Comparison of ENCODE assay signal across 20 cellular contexts in the genomic region with DNA sequence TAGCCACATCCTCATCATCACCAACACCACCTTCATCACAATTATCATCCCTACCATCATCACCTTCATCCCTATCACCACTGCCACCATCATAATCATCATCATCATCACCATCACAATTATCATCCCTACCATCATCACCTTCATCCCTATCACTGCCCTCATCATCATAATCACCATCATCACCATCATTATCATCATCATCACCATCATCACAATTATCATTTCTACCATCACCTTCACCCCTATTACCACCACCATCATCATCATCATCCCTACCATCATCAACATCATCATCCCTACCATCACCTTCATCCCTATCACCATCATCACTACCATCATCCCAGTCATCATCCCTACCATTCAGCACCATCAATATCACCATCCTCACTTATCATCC.
DNase-seq lines count a peak whose midpoint lies in the region; ATAC-seq, FAIRE-seq and TF ChIP-seq lines count a peak whose summit lies in the region.
"Had no signal": no experiment of that assay in that cellular context is flagged by ENCODE, and none has a peak within 500 bp of the region (broad histone marks: within the 10 kb centered on the region; RNA-seq: fewer than 3 reads in every experiment).

No MANE protein-coding gene starts in this region.

- DNase-seq in HepG2 (ENCODE audit: low spot score) = no peak
- no peak for DNase-seq in right lobe of liver
- no peak for DNase-seq in K562 (ENCODE audit: extremely low read depth in 1 of 4, low spot score in 3 of 4)
- DNase-seq in H1 (ENCODE audit: low read depth in 1 of 2, low spot score in 2 of 2) = no peak
- DNase-seq in globus pallidus (ENCODE audit: low spot score) = no peak
- DNase-seq: BE2C; C1 segment of cervical spinal cord; CD4-positive, alpha-beta memory T cell; CD4-positive, CD25-positive, alpha-beta regulatory T cell; CD8-positive, alpha-beta memory T cell; COR-L47; DMS79 treated with DMSO at 0.1 percent for 48 hours; GF-D8 had no signal

- no peak overlapping the region for H4K5ac ChIP-seq in H1 (ENCODE audit: insufficient read length, low read depth, low read length)

- no peak overlapping the region for H2BK120ac ChIP-seq in H1 (replicated peaks; ENCODE audit: low read depth, low read length)

- H3K4me2 ChIP-seq in HepG2 (ENCODE audit: low read depth, low read length) (no peak overlapping the region), K562 (ENCODE audit: insufficient read depth, low read length) (no peak overlapping the region), H1 (ENCODE audit: insufficient read depth in 1 of 2, low read depth in 2 of 2, low read length in 2 of 2) (no peak overlapping the region)
- H3K4me2 ChIP-seq: A549, BLaER1 had no signal

- H4K20me1 ChIP-seq in HepG2 (ENCODE audit: insufficient read depth, low read length) (no peaks in the 10 kb centered on the region), K562 (replicated peaks; ENCODE audit: control insufficient read depth, insufficient read depth, low read length) (no peaks in the 10 kb centered on the region), H1 (replicated peaks in 1 of 2; ENCODE audit: control insufficient read depth in 1 of 2, insufficient read depth in 2 of 2, low read length in 2 of 2) (peaks cover 0 to 2% of the 10 kb centered on the region in 2 experiments)
- H4K20me1 ChIP-seq: BLaER1 had no signal

- H3K27me3 ChIP-seq in HepG2 (ENCODE audit: control insufficient read depth in 1 of 2, insufficient read depth in 2 of 2, low read length in 2 of 2) (no peaks in the 10 kb centered on the region; a peak in 2 of 5 replicates), right lobe of liver (no peaks in the 10 kb centered on the region), K562 (ENCODE audit: control insufficient read depth in 2 of 2, insufficient read depth in 2 of 2, low read length in 2 of 2) (no peaks in the 10 kb centered on the region; a peak in 1 of 5 replicates), H1 (replicated peaks in 1 of 4; ENCODE audit: control insufficient read depth in 3 of 4, extremely low read depth in 1 of 4, insufficient read depth in 3 of 4, low read length in 3 of 4) (no peaks in the 10 kb centered on the region; a peak in 2 of 7 replicates)
- H3K27me3 ChIP-seq: BE2C, BLaER1 had no signal

- H3K79me2 ChIP-seq in HepG2 (ENCODE audit: insufficient read depth, low read length) (no peaks in the 10 kb centered on the region), K562 (ENCODE audit: control insufficient read depth, insufficient read depth, low read length) (no peaks in the 10 kb centered on the region), H1 (ENCODE audit: control insufficient read depth in 1 of 2, insufficient read depth in 2 of 2, low read length in 2 of 2) (no peaks in the 10 kb centered on the region)

- no peak overlapping the region for H3K4ac ChIP-seq in H1 (replicated peaks; ENCODE audit: insufficient read length, low read depth, low read length)

- TF ChIP-seq POLR2A in HepG2 (IDR thresholded peaks at IDR 0.05; ENCODE audit: insufficient read depth in 1 of 2, low read depth in 2 of 2, low read length in 2 of 2) (no peak), right lobe of liver (IDR thresholded peaks at IDR 0.05) (no peak), K562 (conservative IDR thresholded peaks at IDR 0.05) (no peak), H1 (IDR thresholded peaks at IDR 0.05; ENCODE audit: control extremely low read depth in 1 of 2, low read depth in 2 of 2, low read length in 2 of 2) (no peak)

- no peak overlapping the region for H3K27ac ChIP-seq in HepG2 (ENCODE audit: extremely low read length, insufficient read depth, low read length)
- H3K27ac ChIP-seq in right lobe of liver = no peak overlapping the region
- H3K27ac ChIP-seq in K562 (ENCODE audit: extremely low read depth, low read depth, low read length) = no peak overlapping the region
- no peak overlapping the region for H3K27ac ChIP-seq in H1 (ENCODE audit: low read depth, low read length)
- H3K27ac ChIP-seq: 22Rv1, A549, BLaER1 had no signal

- intact Hi-C loops in HepG2 (cut with micrococcal nuclease; ENCODE audit: unreplicated experiment) (no loop called here), right lobe of liver (cut with DNase I) (no loop called here), K562 (cut with micrococcal nuclease) (no loop called here)

- no peaks in the 10 kb centered on the region for H3K9me3 ChIP-seq in HepG2 (ENCODE audit: low read length)
- no peaks in the 10 kb centered on the region for H3K9me3 ChIP-seq in right lobe of liver
- H3K9me3 ChIP-seq in K562 (replicated peaks; ENCODE audit: control insufficient read depth, insufficient read depth, low read depth, low read length) = no peaks in the 10 kb centered on the region
- H3K9me3 ChIP-seq in H1 (ENCODE audit: insufficient read depth in 2 of 2, low read depth in 1 of 2, low read length in 1 of 2) = no peaks in the 10 kb centered on the region
- H3K9me3 ChIP-seq: A549, BE2C, BLaER1 had no signal

- no peak overlapping the region for H3K23ac ChIP-seq in H1 (ENCODE audit: insufficient read length)

- H2BK12ac ChIP-seq in H1 (ENCODE audit: low read depth, low read length) = no peak overlapping the region

- H4K91ac ChIP-seq in H1 (replicated peaks; ENCODE audit: insufficient read length, low read length) = no peak overlapping the region

- FAIRE-seq in HepG2 (lab: Jason Lieb, UNC) (no peak), K562 (lab: Jason Lieb, UNC) (no peak), H1 (lab: Jason Lieb, UNC) (no peak)
- FAIRE-seq: A549, G401.6, GM12891 had no signal

- H3K4me1 ChIP-seq in HepG2 (ENCODE audit: insufficient read depth, low read length) = no peaks in the 10 kb centered on the region
- no peaks in the 10 kb centered on the region for H3K4me1 ChIP-seq in right lobe of liver
- H3K4me1 ChIP-seq in K562 (replicated peaks in 1 of 2; ENCODE audit: control insufficient read depth in 2 of 2, insufficient read depth in 2 of 2, low read length in 2 of 2) = no peaks in the 10 kb centered on the region
- H3K4me1 ChIP-seq in H1 (replicated peaks in 1 of 4; ENCODE audit: control insufficient read depth in 3 of 4, insufficient read depth in 4 of 4, low read length in 3 of 4) = no peaks in the 10 kb centered on the region
- H3K4me1 ChIP-seq: A549, BE2C had no signal

- TF ChIP-seq EP300 in HepG2 (IDR thresholded peaks at IDR 0.05; ENCODE audit: low read depth in 2 of 2, low read length in 2 of 2) = no peak
- no peak for TF ChIP-seq EP300 in HepG2 (CRISPR knock-in tag; IDR thresholded peaks at IDR 0.05; ENCODE audit: borderline replicate concordance)
- no peak for TF ChIP-seq EP300 in K562 (IDR thresholded peaks at IDR 0.05; ENCODE audit: low read length)
- TF ChIP-seq EP300 in H1 (IDR thresholded peaks at IDR 0.05; ENCODE audit: borderline replicate concordance in 1 of 2, low read depth in 2 of 2, low read length in 2 of 2) = no peak

- H2BK5ac ChIP-seq in H1 (ENCODE audit: low read depth, low read length) = no peak overlapping the region

- peak overlapping the region; percentile 34 for H3K56ac ChIP-seq in H1 (replicated peaks; ENCODE audit: insufficient read length, low read depth, low read length)

- H2AFZ ChIP-seq in HepG2 (ENCODE audit: low read length) = no peak overlapping the region
- H2AFZ ChIP-seq in K562 (ENCODE audit: low read depth, low read length) = no peak overlapping the region
- H2AFZ ChIP-seq in H1 (ENCODE audit: low read length) = no peak overlapping the region

- no peak overlapping the region for H2AK5ac ChIP-seq in H1 (ENCODE audit: low read depth, low read length)

- no peaks in the 10 kb centered on the region for H3K9me1 ChIP-seq in K562 (ENCODE audit: control insufficient read depth, insufficient read depth, low read length)

- POLR2A ChIA-PET in HepG2 (lab: Yijun Ruan, JAX) = no interaction called here
- POLR2A ChIA-PET in K562 (lab: Yijun Ruan, JAX) = no interaction called here
- POLR2A ChIA-PET in H1 (lab: Charles Lee; ENCODE audit: partially characterized antibody) = no interaction called here

- CTCF ChIA-PET in HepG2 (lab: Yijun Ruan, JAX; ENCODE audit: low intra/inter-chr PET ratio, low total read pairs) (no interaction called here), K562 (lab: Yijun Ruan, JAX; ENCODE audit: low intra/inter-chr PET ratio) (no interaction called here), H1 (lab: Charles Lee; ENCODE audit: partially characterized antibody) (interaction anchor here (1.1 to 6.3 kb wide), 20 partner anchors 10 to 235 kb away, joined by 3 to 41 read pairs (median 6); a partner anchor contains a TSS)

- in situ Hi-C loops in HepG2 (cut with HindIII; ENCODE audit: extremely low pct_ligation_motif_present, low pct_unique_long_range_greater_than_20kb) = no loop called here
- in situ Hi-C loops in K562 (cut with MboI) = no loop called here

- no TSS peak for BruUV-seq in HepG2 (replicated peaks; lab: Mats Ljungman, UMichigan)
- BruUV-seq in K562 (replicated peaks; lab: Mats Ljungman, UMichigan) = no TSS peak

- H3K23me2 ChIP-seq in H1 (ENCODE audit: low read depth, low read length) = peaks cover 6% of the 10 kb centered on the region; the same call in 1 of the 2 replicates

- H3K36me3 ChIP-seq in HepG2 (replicated peaks in 1 of 2; ENCODE audit: control insufficient read depth in 1 of 2, insufficient read depth in 2 of 2, low read length in 2 of 2) (no peaks in the 10 kb centered on the region), right lobe of liver (no peaks in the 10 kb centered on the region), K562 (ENCODE audit: control insufficient read depth, insufficient read depth, low read length) (no peaks in the 10 kb centered on the region), H1 (ENCODE audit: control insufficient read depth in 2 of 4, insufficient read depth in 4 of 4, low read length in 3 of 4) (no peaks in the 10 kb centered on the region)
- H3K36me3 ChIP-seq: BE2C, BLaER1 had no signal

- no peak for TF ChIP-seq RAD21 in HepG2 (CRISPR knock-in tag; IDR thresholded peaks at IDR 0.05)
- TF ChIP-seq RAD21 in K562 (CRISPR knock-in tag; conservative IDR thresholded peaks at IDR 0.05 in 1 of 2, IDR thresholded peaks at IDR 0.05 in 1 of 2) = no peak
- no peak for TF ChIP-seq RAD21 in H1 (IDR thresholded peaks at IDR 0.05 in 1 of 2, conservative IDR thresholded peaks at IDR 0.05 in 1 of 2; ENCODE audit: low read depth in 2 of 2, low read length in 2 of 2)

- ATAC-seq in HepG2 = no peak
- no peak for ATAC-seq in right lobe of liver
- ATAC-seq in K562 = no peak
- ATAC-seq in GM18873 (IDR thresholded peaks at IDR 0.05; ENCODE audit: low FRiP score, unreplicated experiment) = no peak
- no peak for ATAC-seq in HG03378 (IDR thresholded peaks at IDR 0.05; ENCODE audit: unreplicated experiment)
- ATAC-seq: A549 had no signal

- H3K4me3 ChIP-seq in HepG2 (replicated peaks in 1 of 3; ENCODE audit: insufficient read depth in 1 of 3, low read depth in 2 of 3, low read length in 3 of 3) (no peak overlapping the region), right lobe of liver (no peak overlapping the region), K562 (no peak overlapping the region), H1 (ENCODE audit: extremely low read depth in 1 of 4, insufficient read depth in 2 of 4, low read depth in 3 of 4, low read length in 4 of 4) (no peak overlapping the region)
- H3K4me3 ChIP-seq: A549, BLaER1 had no signal

- no peak overlapping the region for H2BK15ac ChIP-seq in H1 (ENCODE audit: low read length)

- no peak overlapping the region for H3K14ac ChIP-seq in H1 (ENCODE audit: insufficient read length)

- H4K8ac ChIP-seq in H1 (ENCODE audit: extremely low read depth, insufficient read depth, low read length) = no peak overlapping the region

- H2BK20ac ChIP-seq in H1 (ENCODE audit: low read length) = no peak overlapping the region

- H3K18ac ChIP-seq in H1 (ENCODE audit: extremely low read depth, low read length) = no peak overlapping the region

- TF ChIP-seq CTCF in HepG2 (CRISPR knock-in tag; IDR thresholded peaks at IDR 0.05) = no peak
- no peak for TF ChIP-seq CTCF in right lobe of liver (IDR thresholded peaks at IDR 0.05)
- no peak for TF ChIP-seq CTCF in K562 (IDR thresholded peaks at IDR 0.05 in 2 of 3, conservative IDR thresholded peaks at IDR 0.05 in 1 of 3; ENCODE audit: insufficient read depth in 2 of 3, low read depth in 1 of 3, low read length in 3 of 3)
- no peak for TF ChIP-seq CTCF in H1 (IDR thresholded peaks at IDR 0.05; ENCODE audit: control extremely low read depth in 1 of 3, insufficient read depth in 1 of 3, low read depth in 1 of 3, low read length in 3 of 3)

- H3K79me1 ChIP-seq in H1 (ENCODE audit: low read depth, low read length) = no peaks in the 10 kb centered on the region

- no peak overlapping the region for H3K9ac ChIP-seq in HepG2 (ENCODE audit: insufficient read depth, low read depth, low read length)
- H3K9ac ChIP-seq in K562 (ENCODE audit: insufficient read depth in 1 of 2, low read depth in 2 of 2, low read length in 2 of 2) = no peak overlapping the region
- H3K9ac ChIP-seq in H1 (replicated peaks in 1 of 4; ENCODE audit: extremely low read depth in 1 of 4, low read depth in 3 of 4, low read length in 3 of 4) = no peak overlapping the region
- H3K9ac ChIP-seq: BLaER1 had no signal
